ENCODE assay signal across 27 cellular contexts in the genomic region with DNA sequence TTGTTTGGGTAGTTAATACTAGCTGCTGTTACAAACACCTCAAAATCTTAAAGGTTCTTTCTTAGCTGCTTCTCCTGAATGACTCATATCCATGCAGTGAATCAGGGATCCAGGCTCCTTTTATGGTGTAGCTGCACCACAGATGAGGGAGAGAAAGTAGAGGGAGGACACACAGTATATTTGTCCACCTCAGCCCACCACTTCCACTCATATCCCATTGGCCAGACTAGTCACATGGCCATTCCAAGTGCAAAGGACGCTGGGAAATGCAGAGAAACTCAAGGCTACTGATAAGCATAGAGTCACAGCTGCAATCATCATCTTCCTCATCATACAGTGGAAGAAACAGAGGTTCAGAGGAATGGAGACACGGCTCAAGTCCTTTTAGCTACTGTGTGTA.
A peak's percentile ranks its signal among the peaks of the same experiment; 100 is the strongest.
DNase-seq lines count a peak whose midpoint lies in the region; ATAC-seq and TF ChIP-seq lines count a peak whose summit lies in the region.
"Had no signal": no experiment of that assay in that cellular context is flagged by ENCODE, and none has a peak within 500 bp of the region (broad histone marks: within the 10 kb centered on the region; RNA-seq: fewer than 3 reads in every experiment).

No MANE protein-coding gene starts in this region.

- intact Hi-C loops in testis (cut with DNase I; ENCODE audit: low total_unique reads), result no loop called here

- peaks cover 13% of the 10 kb centered on the region for H3K27me3 Mint-ChIP-seq in HFFc6 (ENCODE audit: insufficient read depth)

- ATAC-seq in RWPE2 (ENCODE audit: low read depth), result peak; percentile 70; the same call in 2 of the 3 replicates
- no peak for ATAC-seq in HG03439 (IDR thresholded peaks at IDR 0.05; ENCODE audit: unreplicated experiment)
- ATAC-seq: heart left ventricle, Panc1, upper lobe of right lung had no signal

- no peak for TF ChIP-seq POLR2A in testis (IDR thresholded peaks at IDR 0.05)

- H3K9me3 Mint-ChIP-seq in HFFc6, result no peaks in the 10 kb centered on the region
- H3K9me3 Mint-ChIP-seq: activated naive CD4-positive, alpha-beta T cell treated with anti-CD3 and anti-CD28 coated beads for 36 hours had no signal

- H3K36me3 Mint-ChIP-seq in HFFc6 (ENCODE audit: low read depth), result no peaks in the 10 kb centered on the region
- H3K36me3 Mint-ChIP-seq: brain had no signal

- no peak overlapping the region for H3K27ac ChIP-seq in RWPE2 (ENCODE audit: poor library complexity, severe bottlenecking)
- no peak overlapping the region for H3K27ac ChIP-seq in testis
- H3K27ac ChIP-seq: adrenal gland; BLaER1 treated with 17β-estradiol and CSF1 and Interleukin-3, amounts not matched to agents 10 nM and 100 nM; heart left ventricle; ovary; upper lobe of right lung had no signal

- WGBS in testis, 2 donors, result 79 to 84% methylated on average over 2 of the region's 2 CpGs

- H3K27me3 ChIP-seq in RWPE2 (ENCODE audit: insufficient read depth, poor library complexity, severe bottlenecking), result no peaks in the 10 kb centered on the region
- no peaks in the 10 kb centered on the region for H3K27me3 ChIP-seq in testis
- H3K27me3 ChIP-seq: adrenal gland; BLaER1 treated with 17β-estradiol and CSF1 and Interleukin-3, amounts not matched to agents 10 nM and 100 nM; heart left ventricle; ovary; upper lobe of right lung had no signal

- peaks cover 6% of the 10 kb centered on the region; the same call in 1 of the 2 replicates for H3K4me1 Mint-ChIP-seq in HFFc6 (ENCODE audit: low read depth)

- H3K4me1 ChIP-seq in RWPE2 (ENCODE audit: insufficient read depth, poor library complexity, severe bottlenecking), result no peaks in the 10 kb centered on the region
- H3K4me1 ChIP-seq in testis, result no peaks in the 10 kb centered on the region
- H3K4me1 ChIP-seq: adrenal gland, Caco-2, heart left ventricle had no signal

- no peak overlapping the region for H3K27ac Mint-ChIP-seq in HFFc6
- H3K27ac Mint-ChIP-seq: activated naive CD4-positive, alpha-beta T cell treated with anti-CD3 and anti-CD28 coated beads for 36 hours; nephron progenitor cell had no signal

- DNase-seq in EL (peak; percentile 9), HFFc6 (peak; percentile 23), RWPE2 (ENCODE audit: low spot score) (no peak), epithelial cell of esophagus (ENCODE audit: low read depth) (peak; percentile 9), middle frontal gyrus (ENCODE audit: extremely low spot score, low spot score) (no peak), testis (no peak), NCI-H1105 (lab: John Stamatoyannopoulos, UW) (no peak)
- DNase-seq: activated CD4-positive, alpha-beta T cell treated with anti-CD3 and anti-CD28 coated beads, Interleukin-2, amount 50 U/mL, for 48 hours; activated CD4-positive, CD25-positive, alpha-beta regulatory T cell; activated naive CD4-positive, alpha-beta T cell treated with anti-CD3 and anti-CD28 coated beads for 36 hours; adrenal gland; DND-41; effector CD4-positive, alpha-beta T cell; heart left ventricle; kidney glomerular epithelial cell; NCI-H526; nephron progenitor cell; ovary; retina; stimulated activated CD4-positive, alpha-beta T cell treated with anti-CD3 and anti-CD28 coated beads, Interleukin-2, amount 100 ng/mL, for 48 hours; SW 1271; upper lobe of right lung had no signal

- H3K4me3 Mint-ChIP-seq in HFFc6, result no peak overlapping the region
- H3K4me3 Mint-ChIP-seq: activated naive CD4-positive, alpha-beta T cell treated with anti-CD3 and anti-CD28 coated beads for 36 hours; brain; nephron progenitor cell had no signal

- H3K36me3 ChIP-seq in RWPE2 (ENCODE audit: low read depth) (no peaks in the 10 kb centered on the region), testis (ENCODE audit: low read depth, missing control alignments) (no peaks in the 10 kb centered on the region)
- H3K36me3 ChIP-seq: adrenal gland; BLaER1 treated with 17β-estradiol and CSF1 and Interleukin-3, amounts not matched to agents 10 nM and 100 nM; heart left ventricle; ovary; upper lobe of right lung had no signal

- H3K9me3 ChIP-seq in RWPE2 (ENCODE audit: severe bottlenecking) (no peaks in the 10 kb centered on the region), testis (no peaks in the 10 kb centered on the region)
- H3K9me3 ChIP-seq: adrenal gland, Caco-2, heart left ventricle, ovary, upper lobe of right lung had no signal

- TF ChIP-seq CTCF in HFFc6 (IDR thresholded peaks at IDR 0.05), result no peak
- TF ChIP-seq CTCF in RWPE2 (IDR thresholded peaks at IDR 0.05; ENCODE audit: poor library complexity, severe bottlenecking), result no peak
- no peak for TF ChIP-seq CTCF in epithelial cell of esophagus (IDR thresholded peaks at IDR 0.05; ENCODE audit: insufficient read depth, low read depth, low read length, missing control alignments)
- no peak for TF ChIP-seq CTCF in testis (IDR thresholded peaks at IDR 0.05)

- H3K4me3 ChIP-seq in RWPE2 (ENCODE audit: severe bottlenecking) (no peak overlapping the region), epithelial cell of esophagus (ENCODE audit: low read length) (no peak overlapping the region), testis (no peak overlapping the region)
- H3K4me3 ChIP-seq: adrenal gland; BLaER1 treated with 17β-estradiol and CSF1 and Interleukin-3, amounts not matched to agents 10 nM and 100 nM; heart left ventricle; ovary; upper lobe of right lung had no signal

Comparison
In these comparisons a context has a peak if more than half of its experiments do, and no peak if none do; other contexts are left out.
1. DNase-seq: peak in EL (single experiment), HFFc6 (single experiment) and epithelial cell of esophagus (single experiment); none in RWPE2 (single experiment), middle frontal gyrus (single experiment), testis (single experiment) and NCI-H1105 (single experiment).